Comparison of ENCODE assay signal across 26 cellular contexts in the genomic region with DNA sequence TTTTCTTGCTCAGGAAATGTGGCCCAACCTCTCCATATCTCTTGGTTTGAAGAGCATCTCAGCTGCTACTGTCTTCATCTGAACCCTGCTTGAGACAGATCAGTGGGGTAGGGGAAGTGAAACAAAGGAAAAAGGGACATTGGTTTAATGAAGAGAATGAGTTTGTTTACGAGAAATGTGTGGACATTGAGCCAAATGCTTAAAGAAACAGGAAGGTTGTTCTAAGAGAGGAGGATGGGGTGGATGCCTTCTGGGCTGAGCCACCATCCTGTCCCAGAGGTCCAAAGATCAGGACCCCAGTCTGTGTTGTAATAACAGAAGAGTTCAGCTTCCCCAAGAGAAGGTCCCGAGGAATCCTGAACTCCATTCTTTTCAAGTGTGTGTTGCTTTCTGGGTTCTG.
"Had no signal": no experiment of that assay in that cellular context is flagged by ENCODE, and none has a peak within 500 bp of the region (broad histone marks: within the 10 kb centered on the region; RNA-seq: fewer than 3 reads in every experiment).

No MANE protein-coding gene starts in this region.

- H3K9me3 Mint-ChIP-seq: activated naive CD8-positive, alpha-beta T cell treated with anti-CD3 and anti-CD28 coated beads for 36 hours; brain; mesothelial cell of epicardium; nephron progenitor cell; T-helper 2 cell treated with Interferon-gamma antibody and Interleukin-4, amounts not matched to agents 5 μg/mL and 100 μg/mL, for 36 hours had no signal

- ATAC-seq: gastroesophageal sphincter; left cardiac atrium; sciatic nerve; stimulated activated naive B cell treated with anti-CD40 and anti-IgM and Interleukin-4, amounts not matched to agents 10 μg/mL and 1 μg/mL and 100 μg/mL, for 72 hours; upper lobe of right lung had no signal

- DNase-seq: activated CD4-positive, alpha-beta T cell treated with anti-CD3 and anti-CD28 coated beads for 4 hours; activated CD4-positive, alpha-beta T cell treated with anti-CD3 and anti-CD28 coated beads, Interleukin-2, amount 50 U/mL, for 4 hours; activated CD4-positive, CD25-positive, alpha-beta regulatory T cell; activated CD8-positive, alpha-beta memory T cell treated with anti-CD3 and anti-CD28 coated beads for 24 hours; activated effector memory CD4-positive, alpha-beta T cell treated with Interleukin-2 at 50 U/mL for 16 hours; activated naive CD4-positive, alpha-beta T cell treated with anti-CD3 and anti-CD28 coated beads for 36 hours; activated naive CD8-positive, alpha-beta T cell treated with anti-CD3 and anti-CD28 coated beads for 36 hours; dorsolateral prefrontal cortex; effector memory CD4-positive, alpha-beta T cell; hippocampal formation; left cardiac atrium; mammary epithelial cell; naive B cell; nephron progenitor cell; retina; stimulated activated CD4-positive, alpha-beta T cell treated with anti-CD3 and anti-CD28 coated beads, Interleukin-12 subunit alpha, Interleukin-12 subunit beta, amount 100 ng/mL, for 4 hours; stimulated activated naive B cell treated with anti-CD40 and anti-IgM and Interleukin-4, amounts not matched to agents 10 μg/mL and 1 μg/mL and 100 μg/mL, for 72 hours; stomach; tibial artery; upper lobe of right lung had no signal

- H3K4me1 Mint-ChIP-seq: brain, mesothelial cell of epicardium, naive B cell, nephron progenitor cell had no signal

- H3K36me3 Mint-ChIP-seq: activated naive CD8-positive, alpha-beta T cell treated with anti-CD3 and anti-CD28 coated beads for 36 hours; brain; mesothelial cell of epicardium; naive B cell; stimulated activated naive B cell treated with anti-CD40 and anti-IgM and Interleukin-4, amounts not matched to agents 10 μg/mL and 1 μg/mL and 100 μg/mL, for 72 hours had no signal

- H3K4me3 Mint-ChIP-seq: activated naive CD4-positive, alpha-beta T cell treated with anti-CD3 and anti-CD28 coated beads for 36 hours; activated naive CD8-positive, alpha-beta T cell treated with anti-CD3 and anti-CD28 coated beads for 36 hours; brain; mesothelial cell of epicardium; naive B cell; nephron progenitor cell; stimulated activated naive B cell treated with anti-CD40 and anti-IgM and Interleukin-4, amounts not matched to agents 10 μg/mL and 1 μg/mL and 100 μg/mL, for 72 hours; T-helper 2 cell treated with Interferon-gamma antibody and Interleukin-4, amounts not matched to agents 5 μg/mL and 100 μg/mL, for 36 hours had no signal

- H3K27ac Mint-ChIP-seq: activated naive CD4-positive, alpha-beta T cell treated with anti-CD3 and anti-CD28 coated beads for 36 hours; activated naive CD8-positive, alpha-beta T cell treated with anti-CD3 and anti-CD28 coated beads for 36 hours; brain; mesothelial cell of epicardium; naive B cell; nephron progenitor cell; progenitor cell of endocrine pancreas; stimulated activated naive B cell treated with anti-CD40 and anti-IgM and Interleukin-4, amounts not matched to agents 10 μg/mL and 1 μg/mL and 100 μg/mL, for 72 hours; T-helper 2 cell treated with Interferon-gamma antibody and Interleukin-4, amounts not matched to agents 5 μg/mL and 100 μg/mL, for 36 hours had no signal

- H3K27me3 Mint-ChIP-seq: naive B cell had no signal
